ENCODE assay signal across 18 cellular contexts in genomic region chr20:63336232-63336752, GRCh38. TPM values are rescaled to one million over a fixed set of nuclear protein-coding genes. Genes with fewer than 3 reads are reported as not detected.
DNase-seq lines count a peak whose midpoint lies in the region; ATAC-seq, FAIRE-seq and TF ChIP-seq lines count a peak whose summit lies in the region.
"Had no signal": no experiment of that assay in that cellular context is flagged by ENCODE, and none has a peak within 500 bp of the region (broad histone marks: within the 10 kb centered on the region; RNA-seq: fewer than 3 reads in every experiment).

No MANE protein-coding gene starts in this region.

- no peak overlapping the region for H4K5ac ChIP-seq in H9 (ENCODE audit: insufficient read length, low read depth, low read length)

- H2BK120ac ChIP-seq in H9 (ENCODE audit: low read depth, low read length, poor library complexity, severe bottlenecking), result no peak overlapping the region

- H3K79me2 ChIP-seq in H9 (ENCODE audit: insufficient read depth, low read length), result no peaks in the 10 kb centered on the region; the same call in 1 of the 2 replicates
- no peaks in the 10 kb centered on the region for H3K79me2 ChIP-seq in GM12878 (ENCODE audit: control insufficient read depth, insufficient read depth, low read length)

- no peak overlapping the region for H2BK20ac ChIP-seq in H9 (ENCODE audit: low read depth, low read length, poor library complexity, severe bottlenecking)

- RAD21 ChIA-PET in GM12878 (lab: Charles Lee; ENCODE audit: unreplicated experiment), result no interaction called here

- no peak overlapping the region for H3K56ac ChIP-seq in H9 (ENCODE audit: insufficient read length, low read depth, low read length)

- H3K9me3 ChIP-seq in H9 (ENCODE audit: control insufficient read depth, low read depth, low read length) (no peaks in the 10 kb centered on the region), GM12878 (replicated peaks; ENCODE audit: control insufficient read depth, insufficient read depth, low read length) (peaks cover 2% of the 10 kb centered on the region; the same call in 2 of the 3 replicates), kidney (ENCODE audit: control insufficient read depth in 1 of 2, low read length in 2 of 2) (peaks cover 2 to 3% of the 10 kb centered on the region in 2 donors), spleen (peaks cover 0 to 18% (median 11%) of the 10 kb centered on the region in 8 donors)

- in situ Hi-C loops in GM12878 (cut with MboI), result no loop called here

- no TSS peak for BruUV-seq in GM12878 (replicated peaks; lab: Mats Ljungman, UMichigan)

- peaks cover 6 to 19% of the 10 kb centered on the region in 2 experiments for H3K9me3 Mint-ChIP-seq in H9

- H4K91ac ChIP-seq in H9 (ENCODE audit: insufficient read length, low read depth, low read length), result no peak overlapping the region

- no peak overlapping the region for H4K8ac ChIP-seq in H9 (replicated peaks; ENCODE audit: insufficient read length, low read depth, low read length)

- H3K4me2 ChIP-seq in H9 (ENCODE audit: insufficient read depth, insufficient read length, low read length), result no peak overlapping the region
- no peak overlapping the region for H3K4me2 ChIP-seq in GM12878 (ENCODE audit: control insufficient read depth, insufficient read depth)

- no peak overlapping the region for H2BK15ac ChIP-seq in H9 (ENCODE audit: low read depth, low read length)

- H3K4me1 Mint-ChIP-seq in H9, result 0 out of 4 replicates have a peak, but pooled peaks cover 0 to 3% of the 10 kb centered on the region in 2 experiments
- H3K4me1 Mint-ChIP-seq: CD14-positive monocyte, IgD-negative memory B cell had no signal

- TF ChIP-seq EP300 in GM12878 (IDR thresholded peaks at IDR 0.05; ENCODE audit: borderline replicate concordance in 1 of 2, control insufficient read depth in 1 of 2, low read depth in 2 of 2, low read length in 2 of 2), result no peak

- H3K4ac ChIP-seq in H9 (ENCODE audit: low read depth, low read length), result no peak overlapping the region

- H3K27ac ChIP-seq in H9 (ENCODE audit: insufficient read length, low read depth, low read length) (no peak overlapping the region), GM12878 (ENCODE audit: control insufficient read depth, insufficient read depth) (no peak overlapping the region), kidney (ENCODE audit: low read depth in 2 of 2, low read length in 2 of 2) (no peak overlapping the region), spleen (peak overlapping the region in 1 of 8 donors; percentile 34)

- H3T11ph ChIP-seq in H9 (ENCODE audit: low read length), result no peak overlapping the region

- H2AK5ac ChIP-seq in H9 (ENCODE audit: insufficient read length, low read length), result no peak overlapping the region

- CTCF ChIA-PET in GM12878 (lab: Yijun Ruan, JAX), result no interaction called here

- H3K36me3 Mint-ChIP-seq in H9 (ENCODE audit: insufficient read depth in 1 of 3, low read depth in 3 of 3), result peaks cover 0 to 9% (median 8%) of the 10 kb centered on the region in 3 experiments; a peak in 5 of 7 replicates
- H3K36me3 Mint-ChIP-seq: CD14-positive monocyte; CD8-positive, alpha-beta T cell; IgD-negative memory B cell had no signal

- no peaks in the 10 kb centered on the region for H3K4me1 ChIP-seq in H9 (ENCODE audit: insufficient read depth, low read length)
- no peaks in the 10 kb centered on the region for H3K4me1 ChIP-seq in GM12878 (ENCODE audit: control insufficient read depth, insufficient read depth, low read length)
- H3K4me1 ChIP-seq in kidney (ENCODE audit: control insufficient read depth in 1 of 2, insufficient read depth in 1 of 2, low read depth in 1 of 2, low read length in 2 of 2), result peaks cover 0 to 5% of the 10 kb centered on the region in 2 donors
- peaks cover 0 to 11% (median 0%) of the 10 kb centered on the region in 6 donors for H3K4me1 ChIP-seq in spleen
- H3K4me1 ChIP-seq: Caco-2 had no signal

- no peak overlapping the region for H2BK5ac ChIP-seq in H9 (ENCODE audit: insufficient read length, low read length)

- H3K36me3 ChIP-seq in GM12878 (ENCODE audit: control insufficient read depth in 2 of 2, insufficient read depth in 2 of 2, low read length in 1 of 2) (no peaks in the 10 kb centered on the region), kidney (ENCODE audit: control insufficient read depth in 1 of 2, insufficient read depth in 2 of 2, low read length in 2 of 2) (no peaks in the 10 kb centered on the region), spleen (no peaks in the 10 kb centered on the region)

- H3K4me3 ChIP-seq in GM12878 (no peak overlapping the region), kidney (ENCODE audit: low read length in 2 of 2) (no peak overlapping the region), spleen (no peak overlapping the region)

- no peak overlapping the region for H3K18ac ChIP-seq in H9 (ENCODE audit: insufficient read length, low read depth, low read length)

- POLR2A ChIA-PET in GM12878 (lab: Charles Lee), result no interaction called here

- no peaks in the 10 kb centered on the region for H3K79me1 ChIP-seq in H9 (ENCODE audit: insufficient read depth, low read depth, low read length, poor library complexity, severe bottlenecking)

- FAIRE-seq in GM12878 (lab: Jason Lieb, UNC) (no peak), kidney (lab: Jason Lieb, UNC) (no peak)
- FAIRE-seq: A204.1 had no signal

- ATAC-seq in GM12878 (no peak), HG03354 (IDR thresholded peaks at IDR 0.05; ENCODE audit: poor library complexity, severe bottlenecking, unreplicated experiment) (no peak)
- ATAC-seq: CD8-positive, alpha-beta T cell; HCT116 had no signal

- no peak overlapping the region for H3K27ac Mint-ChIP-seq in H9
- H3K27ac Mint-ChIP-seq: CD8-positive, alpha-beta T cell; IgD-negative memory B cell had no signal

- peaks cover 52% of the 10 kb centered on the region for H3K27me3 Mint-ChIP-seq in H9 (ENCODE audit: low read depth)

- H3K9ac ChIP-seq in H9 (ENCODE audit: extremely low read depth, insufficient read length, low read length) (no peak overlapping the region), GM12878 (ENCODE audit: control insufficient read depth, insufficient read depth, low read length) (no peak overlapping the region), kidney (ENCODE audit: low read length in 2 of 2) (no peak overlapping the region)

- SMC1A ChIA-PET in GM12878 (lab: Charles Lee; ENCODE audit: uncharacterized antibody, unreplicated experiment), result no interaction called here

- no peak overlapping the region for H2BK12ac ChIP-seq in H9 (ENCODE audit: insufficient read length, low read depth, low read length)

- DNase-seq in H9 (no peak), GM12878 (ENCODE audit: low read depth, low spot score) (no peak), kidney (peak; percentile 31), spleen (peak; percentile 62), NCI-H146 (lab: John Stamatoyannopoulos, UW) (no peak)
- DNase-seq in activated CD8-positive, alpha-beta memory T cell treated with anti-CD3 and anti-CD28 coated beads, Interleukin-2, amount 50 U/mL, for 48 hours, result no peak
- DNase-seq: Caco-2, DND-41, GF-D8 had no signal

- no peak overlapping the region for H2AFZ ChIP-seq in H9 (ENCODE audit: low read length)
- H2AFZ ChIP-seq in GM12878 (ENCODE audit: control insufficient read depth, low read depth, low read length), result no peak overlapping the region

- H4K20me1 ChIP-seq in H9 (ENCODE audit: control insufficient read depth, insufficient read depth, insufficient read length), result no peaks in the 10 kb centered on the region
- H4K20me1 ChIP-seq in GM12878 (ENCODE audit: control insufficient read depth, insufficient read depth), result no peaks in the 10 kb centered on the region

- H3K27me3 ChIP-seq in H9 (ENCODE audit: insufficient read depth, low read length) (no peaks in the 10 kb centered on the region), GM12878 (replicated peaks in 1 of 2; ENCODE audit: control insufficient read depth in 2 of 2, insufficient read depth in 2 of 2, low read length in 1 of 2) (no peaks in the 10 kb centered on the region), spleen (replicated peaks in 1 of 7) (peaks cover 0 to 62% (median 0%) of the 10 kb centered on the region in 7 donors)

- H3K14ac ChIP-seq in H9 (ENCODE audit: insufficient read depth, low read length), result no peak overlapping the region

- no peaks in the 10 kb centered on the region for H3K23me2 ChIP-seq in H9 (ENCODE audit: insufficient read length, low read depth, low read length, poor library complexity, severe bottlenecking)

- peak overlapping the region; percentile 98 for H3K23ac ChIP-seq in H9 (ENCODE audit: insufficient read length, low read depth, low read length)

- TF ChIP-seq CTCF in H9 (conservative IDR thresholded peaks at IDR 0.05) (no peak), GM12878 (IDR thresholded peaks at IDR 0.05 in 2 of 3, conservative IDR thresholded peaks at IDR 0.05 in 1 of 3; ENCODE audit: control insufficient read depth in 2 of 3, extremely low read depth in 1 of 3, insufficient read depth in 1 of 3, low read depth in 3 of 3, low read length in 3 of 3) (no peak), kidney (IDR thresholded peaks at IDR 0.05; ENCODE audit: borderline replicate concordance, extremely low read depth, insufficient read depth) (no peak), spleen (IDR thresholded peaks at IDR 0.05 in 8 of 11, conservative IDR thresholded peaks at IDR 0.05 in 3 of 11) (no peak)

- intact Hi-C loops in GM12878 (cut with micrococcal nuclease; ENCODE audit: unreplicated experiment), result no loop called here
- intact Hi-C loops in kidney (cut with DNase I), result no loop called here
- intact Hi-C loops in spleen (cut with DNase I; ENCODE audit: low total_unique reads), result no loop called here

- TF ChIP-seq RAD21 in GM12878 (IDR thresholded peaks at IDR 0.05; ENCODE audit: insufficient read depth, low read depth, low read length), result no peak

- WGBS in H9 (ENCODE audit: extremely low coverage, insufficient read length, low lambda C conversion rate), result no CpG with 5 or more reads among the region's 29 CpGs
- 77% methylated on average over 27 of the region's 29 CpGs for WGBS in GM12878 (ENCODE audit: insufficient coverage, insufficient replicate concordance, low lambda C conversion rate, missing lambda C conversion rate)
- 89 to 92% (median 91%) methylated on average over 29 of the region's 29 CpGs for WGBS in spleen, 5 donors

- TF ChIP-seq POLR2A in GM12878 (IDR thresholded peaks at IDR 0.05; ENCODE audit: low read depth, low read length), result no peak
- no peak for TF ChIP-seq POLR2A in spleen (IDR thresholded peaks at IDR 0.05)

- H3K4me3 Mint-ChIP-seq in H9, result no peak overlapping the region
- H3K4me3 Mint-ChIP-seq: CD8-positive, alpha-beta T cell; IgD-negative memory B cell had no signal

RNA-seq across cellular contexts. Expression of gene CHRNA4, which starts 24.9 kb away (rescaled TPM):
- total RNA-seq in H9 (2021) (1.1 and 2.5 TPM in 2 replicates), GM12878 (2014; rRNA removed) (0.06 TPM in 1 of 2 replicates, not detected in the other), GM12878 (2014; rRNA removed; fragmentation: Illumina TruSeq; extraction: Trizol) (not detected in 2 replicates), GM12878 (2021) (0.21 and 0.41 TPM in 2 replicates), kidney (0.44 TPM), spleen (10 to 100 TPM in 1 of 7 donors, 1 to 10 TPM in 4, under 1 TPM in 2; 0.74 to 13.8 (median 1.7) TPM)
- total RNA-seq in GM12878 (2013; cell fraction: nucleolus; rRNA removed), result not detected in 2 replicates
- polyA plus RNA-seq in GM12878 (2011; ENCODE audit: low read depth), result not detected
- polyA plus RNA-seq in GM12878 (2011; rRNA removed) (not detected in 2 replicates), GM12878 (2014; fragmentation: Illumina TruSeq; extraction: Trizol) (0.04 TPM in 1 of 2 replicates, not detected in the other), GM12878 (2014; fragmentation: Nextera tagmentation; extraction: Ambion mirVana) (not detected), GM12878 (2014; rRNA removed) (0.04 and 0.06 TPM in 2 replicates), GM12878 (2016; fragmentation: Nextera tagmentation; extraction: Ambion mirVana) (under 1 TPM in 1 of 2 experiments, not detected in 1; 0.13 TPM), kidney (ENCODE audit: insufficient read depth, low read depth, low replicate concordance) (0.67 TPM), spleen (under 1 TPM in 2 of 3 donors, not detected in 1; 0.15 to 0.86 TPM)
- not detected in 2 replicates for polyA plus RNA-seq in GM12878 (2011; cell fraction: cytosol; rRNA removed)
- polyA plus RNA-seq in GM12878 (2011; cell fraction: nucleus; rRNA removed), result not detected in 2 replicates
- 0.16 and 0.38 TPM in 2 replicates for polyA plus RNA-seq in GM12878 (2012)
- polyA minus RNA-seq in GM12878 (2011; rRNA and poly(A)+ RNA removed), result 2.6 TPM in 1 of 2 replicates, not detected in the other
- not detected in 2 replicates for polyA minus RNA-seq in GM12878 (2011; cell fraction: cytosol; rRNA and poly(A)+ RNA removed)
- polyA minus RNA-seq in GM12878 (2011; cell fraction: nucleus; rRNA and poly(A)+ RNA removed), result not detected in 2 replicates
- total RNA-seq: CD8-positive, alpha-beta T cell; H4 had no signal
- polyA plus RNA-seq: AG04450, BJ, CD14-positive monocyte, IgD-negative memory B cell had no signal

RNA-seq across cellular contexts. Expression of gene COL20A1, which starts 43.3 kb away (rescaled TPM):
- total RNA-seq in H9 (2021) (1.3 and 2.3 TPM in 2 replicates), GM12878 (2014; rRNA removed) (not detected in 2 replicates), GM12878 (2014; rRNA removed; fragmentation: Illumina TruSeq; extraction: Trizol) (not detected in 2 replicates), GM12878 (2021) (not detected in 2 replicates), kidney (not detected), spleen (1 to 10 TPM in 2 of 7 donors, under 1 TPM in 3, not detected in 2; 0.23 to 2.1 (median 0.77) TPM)
- total RNA-seq in GM12878 (2013; cell fraction: nucleolus; rRNA removed), result not detected in 2 replicates
- polyA plus RNA-seq in GM12878 (2011; ENCODE audit: low read depth), result not detected
- polyA plus RNA-seq in GM12878 (2011; rRNA removed) (not detected in 2 replicates), GM12878 (2014; fragmentation: Illumina TruSeq; extraction: Trizol) (not detected in 2 replicates), GM12878 (2014; fragmentation: Nextera tagmentation; extraction: Ambion mirVana) (not detected), GM12878 (2014; rRNA removed) (not detected in 2 replicates), GM12878 (2016; fragmentation: Nextera tagmentation; extraction: Ambion mirVana) (not detected), kidney (ENCODE audit: insufficient read depth, low read depth, low replicate concordance) (0.58 TPM), spleen (under 1 TPM; 0.12 to 0.77 (median 0.43) TPM)
- polyA plus RNA-seq in GM12878 (2011; cell fraction: cytosol; rRNA removed), result not detected in 2 replicates
- polyA plus RNA-seq in GM12878 (2011; cell fraction: nucleus; rRNA removed), result 0.10 and 0.18 TPM in 2 replicates
- not detected in 2 replicates for polyA plus RNA-seq in GM12878 (2012)
- polyA minus RNA-seq in GM12878 (2011; rRNA and poly(A)+ RNA removed), result not detected in 2 replicates
- not detected in 2 replicates for polyA minus RNA-seq in GM12878 (2011; cell fraction: cytosol; rRNA and poly(A)+ RNA removed)
- not detected in 2 replicates for polyA minus RNA-seq in GM12878 (2011; cell fraction: nucleus; rRNA and poly(A)+ RNA removed)
- polyA plus RNA-seq: AG04450, BJ, CD14-positive monocyte, IgD-negative memory B cell had no signal

Comparison
In these comparisons a context has a peak if more than half of its experiments do, and no peak if none do; other contexts are left out.
1. DNase-seq: peak in kidney (single experiment) and spleen (single experiment); none in H9 (single experiment), GM12878 (single experiment), activated CD8-positive, alpha-beta memory T cell treated with anti-CD3 and anti-CD28 coated beads, Interleukin-2, amount 50 U/mL, for 48 hours (single experiment) and NCI-H146 (single experiment).